ENCODE assay signal across 8 cellular contexts in genomic region chr7:64308019-64308275, GRCh38. TPM values are rescaled to one million over a fixed set of nuclear protein-coding genes. Genes with fewer than 3 reads are reported as not detected.
DNase-seq lines count a peak whose midpoint lies in the region; ATAC-seq and TF ChIP-seq lines count a peak whose summit lies in the region.

No MANE protein-coding gene starts in this region.

- H2AFZ ChIP-seq in ACC112 (ENCODE audit: low read length, unreplicated experiment) (no peak overlapping the region), GM23248 (peak overlapping the region; percentile 96)

- H3K79me1 ChIP-seq in mesendoderm (ENCODE audit: low read length), result no peaks in the 10 kb centered on the region

- TF ChIP-seq CTCF in ascending aorta (IDR thresholded peaks at IDR 0.05) (no peak), mucosa of descending colon (IDR thresholded peaks at IDR 0.05) (no peak)

- H2AK5ac ChIP-seq in mesendoderm (ENCODE audit: low read length), result no peak overlapping the region

- no peak overlapping the region for H3K4ac ChIP-seq in mesendoderm (ENCODE audit: low read depth, low read length)

- in situ Hi-C loops in GM23248 (cut with MboI), result no loop called here

- H2BK120ac ChIP-seq in mesendoderm (ENCODE audit: low read depth, low read length), result no peak overlapping the region

- no peak overlapping the region for H2BK15ac ChIP-seq in mesendoderm (replicated peaks; ENCODE audit: low read depth)

- H4K20me1 ChIP-seq in GM23248 (ENCODE audit: insufficient read depth), result no peaks in the 10 kb centered on the region

- H4K8ac ChIP-seq in mesendoderm (ENCODE audit: low read depth, low read length), result no peak overlapping the region

- H3K4me2 ChIP-seq in GM23248 (ENCODE audit: unreplicated experiment) (peak overlapping the region; percentile 82), mesendoderm (ENCODE audit: low read length) (no peak overlapping the region)

- H3K4me1 ChIP-seq in ACC112 (ENCODE audit: control insufficient read depth, insufficient read depth, low read length, unreplicated experiment), result no peaks in the 10 kb centered on the region
- peaks cover 6% of the 10 kb centered on the region; the same call in 1 of the 2 replicates for H3K4me1 ChIP-seq in GM23248 (ENCODE audit: insufficient read depth)
- peaks cover 0 to 11% of the 10 kb centered on the region in 2 donors for H3K4me1 ChIP-seq in ascending aorta
- H3K4me1 ChIP-seq in mucosa of descending colon (ENCODE audit: low read depth), result peaks cover 6% of the 10 kb centered on the region
- H3K4me1 ChIP-seq in mesendoderm (ENCODE audit: control insufficient read depth, low read depth, low read length), result no peaks in the 10 kb centered on the region

- no peaks in the 10 kb centered on the region for H3K9me2 ChIP-seq in GM23248 (ENCODE audit: insufficient read depth)

- DNase-seq in GM23248 (no peak), ascending aorta (ENCODE audit: low spot score in 2 of 2) (no peak), mucosa of descending colon (peak; percentile 41 to 46 (median 46)), mesendoderm (no peak), SHP77 treated with DMSO at 0.1 percent for 48 hours (lab: John Stamatoyannopoulos, UW) (no peak)

- intact Hi-C loops in ascending aorta (cut with DNase I) (no loop called here), mucosa of descending colon (cut with DNase I, micrococcal nuclease) (no loop called here)

- WGBS in GM23248 (ENCODE audit: low coverage in 1 of 2, low lambda C conversion rate in 2 of 2, missing lambda C conversion rate in 2 of 2), 2 experiments, result 55 to 63% methylated on average over 7 of the region's 7 CpGs
- no CpG with 5 or more reads among the region's 7 CpGs for WGBS in mesendoderm (ENCODE audit: extremely low coverage, insufficient coverage, low lambda C conversion rate)

- H3K9ac ChIP-seq in GM23248 (peak overlapping the region; percentile 83), mesendoderm (ENCODE audit: low read length) (no peak overlapping the region)

- H3K4me3 ChIP-seq in ACC112 (ENCODE audit: low read depth, low read length) (peak overlapping the region; percentile 87), GM23248 (peak overlapping the region; percentile 75), ascending aorta (peak overlapping the region; percentile 64 to 68), mucosa of descending colon (no peak overlapping the region), mesendoderm (ENCODE audit: low read length) (no peak overlapping the region)

- H3K9me3 ChIP-seq in GM23248 (ENCODE audit: low read depth), result no peaks in the 10 kb centered on the region
- H3K9me3 ChIP-seq in ascending aorta, result no peaks in the 10 kb centered on the region
- H3K9me3 ChIP-seq in mucosa of descending colon, result no peaks in the 10 kb centered on the region

- no peak overlapping the region for H3K56ac ChIP-seq in mesendoderm (ENCODE audit: low read length)

- H4K5ac ChIP-seq in mesendoderm (ENCODE audit: low read length), result no peak overlapping the region

- H3F3A ChIP-seq in GM23248 (ENCODE audit: insufficient read depth), result peaks cover 7% of the 10 kb centered on the region

- H3K79me2 ChIP-seq in ACC112 (ENCODE audit: control insufficient read depth, insufficient read depth, low read length, unreplicated experiment), result no peaks in the 10 kb centered on the region
- no peaks in the 10 kb centered on the region for H3K79me2 ChIP-seq in GM23248 (ENCODE audit: insufficient read depth)
- no peaks in the 10 kb centered on the region for H3K79me2 ChIP-seq in mesendoderm (ENCODE audit: control insufficient read depth, insufficient read depth, low read length)

- no peak overlapping the region for H2BK5ac ChIP-seq in mesendoderm (ENCODE audit: low read length)

- H3K27ac ChIP-seq in ACC112 (ENCODE audit: low read depth, low read length) (no peak overlapping the region), GM23248 (peak overlapping the region; percentile 61), ascending aorta (peak overlapping the region; percentile 81 to 85), mesendoderm (ENCODE audit: low read depth, low read length) (no peak overlapping the region)

- H3K27me3 ChIP-seq in ACC112 (ENCODE audit: insufficient read depth, low read length) (no peaks in the 10 kb centered on the region), GM23248 (replicated peaks; ENCODE audit: insufficient read depth) (no peaks in the 10 kb centered on the region), ascending aorta (no peaks in the 10 kb centered on the region), mesendoderm (ENCODE audit: insufficient read depth, low read length, poor library complexity) (no peaks in the 10 kb centered on the region)

- H3K23ac ChIP-seq in mesendoderm (ENCODE audit: low read length), result no peak overlapping the region

- ATAC-seq in mucosa of descending colon (peak; percentile 7), HG03342 (IDR thresholded peaks at IDR 0.05; ENCODE audit: unreplicated experiment) (no peak), GM18502 (IDR thresholded peaks at IDR 0.05; ENCODE audit: poor library complexity, unreplicated experiment) (no peak)

- no peak overlapping the region for H3K18ac ChIP-seq in mesendoderm (ENCODE audit: low read length)

- H3K36me3 ChIP-seq in ACC112 (ENCODE audit: insufficient read depth, low read length) (no peaks in the 10 kb centered on the region), GM23248 (ENCODE audit: low read depth) (no peaks in the 10 kb centered on the region), ascending aorta (no peaks in the 10 kb centered on the region), mucosa of descending colon (ENCODE audit: low read depth) (no peaks in the 10 kb centered on the region), mesendoderm (ENCODE audit: control insufficient read depth, insufficient read depth, low read length) (no peaks in the 10 kb centered on the region)

RNA-seq across cellular contexts. Expression of gene ZNF736, which starts 5.8 kb away (rescaled TPM):
- total RNA-seq in GM23248 (2014; rRNA removed; shearing (Covaris generic)), result 3.2 and 4.9 TPM in 2 replicates
- polyA plus RNA-seq in GM23248 (2016; fragmentation: Nextera tagmentation; extraction: Ambion mirVana), result 3.1 and 3.3 TPM in 2 replicates
- total RNA-seq in ascending aorta (6.0 TPM), mucosa of descending colon (10 to 100 TPM; 11.0 to 14.0 (median 11.7) TPM)
- polyA plus RNA-seq in mesendoderm (2013, experiment 1 of 2), result 0.31 TPM
- polyA plus RNA-seq in mesendoderm (2013, experiment 2 of 2), result 0.24 TPM

Comparison
In these comparisons a context has a peak if more than half of its experiments do, and no peak if none do; other contexts are left out.
1. H3K27ac ChIP-seq: peak in GM23248 (single experiment) and ascending aorta (2 of 2); none in ACC112 (single experiment) and mesendoderm (single experiment).
2. H3K4me3 ChIP-seq: peak in ACC112 (single experiment), GM23248 (single experiment) and ascending aorta (2 of 2); none in mucosa of descending colon (single experiment) and mesendoderm (single experiment).
3. DNase-seq: peak in mucosa of descending colon (3 of 3); none in GM23248 (single experiment), ascending aorta (0 of 2), mesendoderm (single experiment) and SHP77 treated with DMSO at 0.1 percent for 48 hours (single experiment).